18 cellular contexts compared by ENCODE assay signal in the genomic region with DNA sequence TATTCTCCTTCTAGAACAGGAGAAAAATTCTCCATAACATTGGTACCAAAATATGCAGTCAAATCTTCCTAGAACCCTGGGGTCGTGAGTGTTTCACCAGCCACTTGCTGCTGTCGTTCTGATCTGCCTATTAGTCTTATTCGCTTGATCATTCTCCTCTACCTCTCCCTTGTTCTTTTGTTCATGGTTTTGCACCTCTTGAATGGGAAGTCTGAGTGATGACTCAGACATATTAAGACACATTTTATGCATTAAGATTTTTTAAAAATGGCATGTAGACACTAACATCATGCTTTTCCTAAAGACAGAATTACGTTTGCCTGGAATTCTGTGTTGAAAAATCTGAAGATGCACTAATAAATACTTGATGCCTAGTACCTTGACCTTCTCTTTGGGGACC.
DNase-seq lines count a peak whose midpoint lies in the region; ATAC-seq, FAIRE-seq and TF ChIP-seq lines count a peak whose summit lies in the region.
"Had no signal": no experiment of that assay in that cellular context is flagged by ENCODE, and none has a peak within 500 bp of the region (broad histone marks: within the 10 kb centered on the region; RNA-seq: fewer than 3 reads in every experiment).

No MANE protein-coding gene starts in this region.

- intact Hi-C loops in mammary epithelial cell (cut with micrococcal nuclease), result loop anchor here (1.0 to 2.0 kb wide), 2 partner anchors 25 to 38 kb away; no protein-coding TSS in a partner anchor

- H3K36me3 ChIP-seq in BLaER1 treated with 17β-estradiol and CSF1 and Interleukin-3, amounts not matched to agents 10 nM and 100 nM, result no peaks in the 10 kb centered on the region
- no peaks in the 10 kb centered on the region for H3K36me3 ChIP-seq in mammary epithelial cell (ENCODE audit: insufficient read depth, low read length)
- no peaks in the 10 kb centered on the region for H3K36me3 ChIP-seq in small intestine (ENCODE audit: control insufficient read depth in 2 of 2, insufficient read depth in 2 of 2, low read length in 2 of 2)

- H3K4me2 ChIP-seq in BLaER1 treated with 17β-estradiol and CSF1 and Interleukin-3, amounts not matched to agents 10 nM and 100 nM, result peak overlapping the region in 7 of 11 experiments; percentile 5 to 68 (median 41); a peak in 11 of 22 replicates
- peak overlapping the region; percentile 79 for H3K4me2 ChIP-seq in mammary epithelial cell (ENCODE audit: insufficient read depth, low read depth, low read length)
- H3K4me2 ChIP-seq: KMS-11 had no signal

- peaks cover 0 to 27% (median 12%) of the 10 kb centered on the region in 10 experiments; a peak in 9 of 20 replicates for H3K4me1 ChIP-seq in BLaER1 treated with 17β-estradiol and CSF1 and Interleukin-3, amounts not matched to agents 10 nM and 100 nM
- peaks cover 41% of the 10 kb centered on the region for H3K4me1 ChIP-seq in mammary epithelial cell (ENCODE audit: insufficient read depth, low read length)
- H3K4me1 ChIP-seq in small intestine (ENCODE audit: control insufficient read depth in 2 of 2, insufficient read depth in 1 of 2, low read depth in 1 of 2, low read length in 1 of 2), result peaks cover 2% of the 10 kb centered on the region in 2 donors

- H3K9ac ChIP-seq in BLaER1 treated with 17β-estradiol and CSF1 and Interleukin-3, amounts not matched to agents 10 nM and 100 nM, result 0 out of 22 replicates have a peak overlapping the region, but pooled peaks of 2 of the 11 experiments have one; percentile 33 to 42
- peak overlapping the region; percentile 63 for H3K9ac ChIP-seq in mammary epithelial cell (ENCODE audit: insufficient read depth, low read length)
- H3K9ac ChIP-seq: KMS-11 had no signal

- H3K9me3 ChIP-seq in BLaER1 treated with 17β-estradiol and CSF1 and Interleukin-3, amounts not matched to agents 10 nM and 100 nM (replicated peaks in 1 of 11), result no peaks in the 10 kb centered on the region
- H3K9me3 ChIP-seq in mammary epithelial cell (replicated peaks; ENCODE audit: insufficient read depth, low read length) (no peaks in the 10 kb centered on the region), small intestine (ENCODE audit: control insufficient read depth, low read depth) (no peaks in the 10 kb centered on the region)

- no peaks in the 10 kb centered on the region for H3K27me3 Mint-ChIP-seq in osteocyte (ENCODE audit: unreplicated experiment)

- peak; percentile 73 for ATAC-seq in esophagus mucosa
- ATAC-seq: Right ventricle myocardium inferior had no signal

- H3K4me1 Mint-ChIP-seq in osteocyte (ENCODE audit: unreplicated experiment), result peaks cover 50% of the 10 kb centered on the region

- peak overlapping the region; percentile 69 for H3K27ac Mint-ChIP-seq in osteocyte (ENCODE audit: unreplicated experiment)
- H3K27ac Mint-ChIP-seq: H9 had no signal

- no peaks in the 10 kb centered on the region for H3K27me3 ChIP-seq in BLaER1 treated with 17β-estradiol and CSF1 and Interleukin-3, amounts not matched to agents 10 nM and 100 nM
- no peaks in the 10 kb centered on the region for H3K27me3 ChIP-seq in mammary epithelial cell (ENCODE audit: insufficient read depth, low read length)
- H3K27me3 ChIP-seq in small intestine (ENCODE audit: control insufficient read depth in 2 of 2, insufficient read depth in 2 of 2, low read length in 2 of 2), result no peaks in the 10 kb centered on the region

- peak overlapping the region in 4 of 11 experiments; percentile 41 to 77 (median 58); a peak in 6 of 22 replicates for H3K27ac ChIP-seq in BLaER1 treated with 17β-estradiol and CSF1 and Interleukin-3, amounts not matched to agents 10 nM and 100 nM
- H3K27ac ChIP-seq in mammary epithelial cell (ENCODE audit: insufficient read depth, low read depth, low read length) (peak overlapping the region; percentile 95), small intestine (ENCODE audit: low read depth in 1 of 2, low read length in 1 of 2) (no peak overlapping the region)
- H3K27ac ChIP-seq: C4-2B, KMS-11 had no signal

- 51% methylated on average over 4 of the region's 4 CpGs for WGBS in mammary epithelial cell (ENCODE audit: low coverage, missing lambda C conversion rate)
- WGBS in small intestine, 3 donors, result 80 to 87% (median 85%) methylated on average over 4 of the region's 4 CpGs

- peak overlapping the region; percentile 64 for H2AFZ ChIP-seq in mammary epithelial cell (ENCODE audit: low read depth, low read length)

- H3K9me3 Mint-ChIP-seq in osteocyte (ENCODE audit: unreplicated experiment), result no peaks in the 10 kb centered on the region
- H3K9me3 Mint-ChIP-seq: H9 had no signal

- dilution Hi-C loops in mammary epithelial cell (cut with HindIII; ENCODE audit: low sequenced_read_pairs), result no loop called here

- no TSS peak for BruUV-seq in mammary epithelial cell (replicated peaks; lab: Mats Ljungman, UMichigan)

- no peaks in the 10 kb centered on the region for H4K20me1 ChIP-seq in BLaER1 treated with 17β-estradiol and CSF1 and Interleukin-3, amounts not matched to agents 10 nM and 100 nM
- no peaks in the 10 kb centered on the region for H4K20me1 ChIP-seq in mammary epithelial cell (ENCODE audit: insufficient read depth, low read length)

- no peak overlapping the region for H3K4me3 Mint-ChIP-seq in osteocyte (ENCODE audit: unreplicated experiment)
- H3K4me3 Mint-ChIP-seq: H9 had no signal

- H3K79me2 ChIP-seq in mammary epithelial cell (ENCODE audit: insufficient read depth, low read length), result no peaks in the 10 kb centered on the region

- CTCF ChIA-PET in mammary epithelial cell (lab: Charles Lee; ENCODE audit: low non-redundant PET), result interaction anchor here (0.7 kb wide), 1 partner anchor 28 kb away, joined by 3 read pairs; no protein-coding TSS in a partner anchor

- peak; percentile 66 for DNase-seq in mammary epithelial cell
- DNase-seq in osteocyte (ENCODE audit: extremely low spot score, unreplicated experiment), result no peak
- no peak for DNase-seq in Ammon's horn (ENCODE audit: low spot score)
- no peak for DNase-seq in NCI-H146 treated with DMSO at 0.1 percent for 48 hours (lab: John Stamatoyannopoulos, UW; ENCODE audit: unreplicated experiment)
- no peak for DNase-seq in stimulated activated CD4-positive, alpha-beta T cell treated with anti-CD3 and anti-CD28 coated beads, Interleukin-4, amount 100 ng/mL, for 4 hours
- no peak for DNase-seq in small intestine
- DNase-seq: DMS 273 treated with DMSO at 0.1 percent for 48 hours, GF-D8, H9, NCI-H1092, NCI-H146, NCI-H510A treated with DMSO at 0.1 percent for 48 hours had no signal

- H3K36me3 Mint-ChIP-seq in osteocyte (ENCODE audit: unreplicated experiment), result no peaks in the 10 kb centered on the region

- no peak for FAIRE-seq in small intestine (lab: Jason Lieb, UNC)
- FAIRE-seq: GM12891 had no signal

- TF ChIP-seq CTCF in mammary epithelial cell (conservative IDR thresholded peaks at IDR 0.05 in 1 of 2, IDR thresholded peaks at IDR 0.05 in 1 of 2; ENCODE audit: extremely low read depth in 1 of 2, insufficient read depth in 1 of 2, low read depth in 1 of 2, low read length in 2 of 2) (no peak), osteocyte (IDR thresholded peaks at IDR 0.05) (no peak)

- in situ Hi-C loops in mammary epithelial cell (cut with MboI; ENCODE audit: low sequenced_read_pairs in 2 of 2), result loop anchor here in 1 of 2 donors (25.0 kb wide), 3 partner anchors 542 to 1092 kb away; no protein-coding TSS in a partner anchor

- no peak overlapping the region for H3K4me3 ChIP-seq in BLaER1 treated with 17β-estradiol and CSF1 and Interleukin-3, amounts not matched to agents 10 nM and 100 nM
- H3K4me3 ChIP-seq in mammary epithelial cell (replicated peaks in 1 of 3; ENCODE audit: insufficient read depth in 1 of 3, low read depth in 2 of 3, low read length in 3 of 3) (no peak overlapping the region), small intestine (ENCODE audit: low read depth in 1 of 2, low read length in 2 of 2) (no peak overlapping the region)
